ENCODE assay signal across 23 cellular contexts in the genomic region with DNA sequence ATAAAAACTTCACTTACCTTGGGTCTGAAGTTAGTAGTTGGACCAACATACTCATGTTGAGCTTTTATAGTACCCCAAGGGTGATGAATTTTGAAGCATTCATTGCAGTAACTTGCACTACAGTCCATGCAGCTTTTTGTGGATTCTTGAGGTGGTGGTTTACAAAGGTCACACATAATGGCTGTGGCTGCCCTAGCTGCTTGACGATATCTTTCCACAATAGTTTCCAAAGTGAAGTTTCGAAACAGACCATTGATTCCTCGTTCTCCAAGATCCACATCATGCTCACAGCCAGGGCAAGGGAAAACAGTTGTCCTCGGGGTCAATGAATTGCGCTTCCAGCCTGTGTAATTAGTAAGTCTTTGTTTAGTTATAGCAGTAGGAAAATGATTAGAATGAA. TPM values are rescaled to one million over a fixed set of nuclear protein-coding genes. Genes with fewer than 3 reads are reported as not detected.
"Had no signal": no experiment of that assay in that cellular context is flagged by ENCODE, and none has a peak within 500 bp of the region (broad histone marks: within the 10 kb centered on the region; RNA-seq: fewer than 3 reads in every experiment).

No MANE protein-coding gene starts in this region.

- H3K27ac ChIP-seq: breast epithelium, colonic mucosa, dorsolateral prefrontal cortex, gastrocnemius medialis, lower lobe of right lung, thyroid gland had no signal

- H3K4me3 Mint-ChIP-seq: activated T-helper 17 cell treated with anti-CD3 and anti-CD28 coated beads, Interleukin-2, amount 50 U/mL, for 72 hours; central memory CD8-positive, alpha-beta T cell; effector memory CD8-positive, alpha-beta T cell; naive thymus-derived CD4-positive, alpha-beta T cell had no signal

- H3K4me1 ChIP-seq: breast epithelium, colonic mucosa, gastrocnemius medialis, lower lobe of right lung, thyroid gland had no signal

- H3K27ac Mint-ChIP-seq: activated naive CD4-positive, alpha-beta T cell treated with anti-CD3 and anti-CD28 coated beads, Interleukin-2, amount 50 U/mL, for 72 hours; activated T-helper 17 cell treated with anti-CD3 and anti-CD28 coated beads, Interleukin-2, amount 50 U/mL, for 72 hours; effector memory CD8-positive, alpha-beta T cell; naive thymus-derived CD4-positive, alpha-beta T cell; progenitor cell of endocrine pancreas had no signal

- H3K9me3 ChIP-seq: colonic mucosa, gastrocnemius medialis, lower lobe of right lung, thyroid gland had no signal

- H3K27me3 Mint-ChIP-seq: progenitor cell of endocrine pancreas had no signal

- ATAC-seq: activated naive CD4-positive, alpha-beta T cell treated with anti-CD3 and anti-CD28 coated beads, Interleukin-2, amount 50 U/mL, for 72 hours; activated T-helper 17 cell treated with anti-CD3 and anti-CD28 coated beads, Interleukin-2, amount 50 U/mL, for 72 hours; effector memory CD8-positive, alpha-beta T cell; esophagus mucosa; gastrocnemius medialis; left colon; lower lobe of right lung; naive thymus-derived CD4-positive, alpha-beta T cell; stimulated activated naive CD8-positive, alpha-beta T cell treated with anti-CD3 and anti-CD28 coated beads, Interleukin-15, Interleukin-2, amounts not matched to agents 100 U/mL and 50 U/mL, for 24 hours had no signal

- DNase-seq: activated CD4-positive, alpha-beta T cell treated with anti-CD3 and anti-CD28 coated beads for 1 hour; activated T-cell treated with anti-CD3 and anti-CD28 coated beads, Interleukin-2, amount 50 U/mL, for 1 hour; aorta; colonic mucosa; dorsolateral prefrontal cortex; effector memory CD8-positive, alpha-beta T cell; gastrocnemius medialis; head of caudate nucleus; islet precursor cell; left colon; lower lobe of right lung; naive thymus-derived CD4-positive, alpha-beta T cell; stimulated activated CD4-positive, alpha-beta T cell treated with anti-CD3 and anti-CD28 coated beads, Interleukin-4, amount 100 ng/mL, for 24 hours; stimulated activated naive CD8-positive, alpha-beta T cell treated with anti-CD3 and anti-CD28 coated beads, Interleukin-15, Interleukin-2, amounts not matched to agents 100 U/mL and 50 U/mL, for 24 hours; substantia nigra; thyroid gland had no signal

- H3K27me3 ChIP-seq: breast epithelium, colonic mucosa, dorsolateral prefrontal cortex, gastrocnemius medialis, thyroid gland had no signal

- H3K36me3 ChIP-seq: breast epithelium, colonic mucosa, gastrocnemius medialis, lower lobe of right lung, thyroid gland had no signal

- H3K4me1 Mint-ChIP-seq: activated T-helper 17 cell treated with anti-CD3 and anti-CD28 coated beads, Interleukin-2, amount 50 U/mL, for 72 hours; central memory CD8-positive, alpha-beta T cell; naive thymus-derived CD4-positive, alpha-beta T cell had no signal

- H3K4me3 ChIP-seq: breast epithelium, colonic mucosa, dorsolateral prefrontal cortex, gastrocnemius medialis, lower lobe of right lung, thyroid gland had no signal

RNA-seq across cellular contexts. Expression of gene TRIM36, which starts 22.7 kb away (rescaled TPM):
- total RNA-seq: T-helper 2 cell treated with Interferon-gamma antibody and Interleukin-4, amounts not matched to agents 100 ng/mL and 5 ng/mL, for 36 hours had no signal
